ENCODE assay signal across 6 cellular contexts in genomic region chr7:22890773-22891172, GRCh38.
"Had no signal": no experiment of that assay in that cellular context is flagged by ENCODE, and none has a peak within 500 bp of the region (broad histone marks: within the 10 kb centered on the region; RNA-seq: fewer than 3 reads in every experiment).

No MANE protein-coding gene starts in this region.

- DNase-seq: GM23248, GOT3, H7, HFFc6 had no signal

- H2AFZ ChIP-seq: GM23248 had no signal

- H3K36me3 ChIP-seq: HAP-1 had no signal

- H3K4me3 ChIP-seq: GM23248, HAP-1 had no signal

- H3K9me3 ChIP-seq: HAP-1 had no signal

- H3K27ac ChIP-seq: GM23248, HL-60 had no signal
